8 cellular contexts compared by ENCODE assay signal in genomic region chr6:121436172-121436965, GRCh38. TPM values are rescaled to one million over a fixed set of nuclear protein-coding genes. Genes with fewer than 3 reads are reported as not detected.
DNase-seq lines count a peak whose midpoint lies in the region; ATAC-seq and TF ChIP-seq lines count a peak whose summit lies in the region.

No MANE protein-coding gene starts in this region.

- H3K4me2 ChIP-seq in PC-9: peak overlapping the region; percentile 95

- ATAC-seq in natural killer cell treated with Interleukin-12 subunit alpha and Interleukin-12 subunit beta and Interleukin-15 and Interleukin-18, amount 100 ng/mL, for 72 hours: no peak
- no peak for ATAC-seq in HG03135 (IDR thresholded peaks at IDR 0.05; ENCODE audit: unreplicated experiment)

- CTCF ChIA-PET in BJ (lab: Yijun Ruan, JAX): interaction anchor here (1.2 to 3.8 kb wide), 2 partner anchors 414 to 422 kb away, joined by 3 to 26 read pairs; no protein-coding TSS in a partner anchor
- CTCF ChIA-PET in PC-9 (lab: Charles Lee): interaction anchor here (0.8 kb wide), 1 partner anchor 320 kb away, joined by 8 read pairs; no protein-coding TSS in a partner anchor

- peak overlapping the region; percentile 85 for H2AFZ ChIP-seq in PC-9

- H3K9me2 ChIP-seq in PC-9 (ENCODE audit: insufficient read depth): no peaks in the 10 kb centered on the region

- H3K4me3 ChIP-seq in BJ (ENCODE audit: low read depth, low read length) (peak overlapping the region; percentile 85), PC-9 (peak overlapping the region; percentile 60)

- H3K27me3 Mint-ChIP-seq in endothelial cell (ENCODE audit: unreplicated experiment): peaks cover 6% of the 10 kb centered on the region
- H3K27me3 Mint-ChIP-seq in natural killer cell treated with Interleukin-12 subunit alpha and Interleukin-12 subunit beta and Interleukin-15 and Interleukin-18, amount 100 ng/mL, for 72 hours: peaks cover 24 to 46% of the 10 kb centered on the region in 2 donors

- no peak overlapping the region for H3K27ac ChIP-seq in PC-9

- H3K9me3 Mint-ChIP-seq in endothelial cell (ENCODE audit: unreplicated experiment): no peaks in the 10 kb centered on the region
- no peaks in the 10 kb centered on the region for H3K9me3 Mint-ChIP-seq in natural killer cell treated with Interleukin-12 subunit alpha and Interleukin-12 subunit beta and Interleukin-15 and Interleukin-18, amount 100 ng/mL, for 72 hours

- POLR2A ChIA-PET in BJ (lab: Charles Lee) (no interaction called here), PC-9 (lab: Charles Lee; ENCODE audit: unreplicated experiment) (no interaction called here)

- H3K4me3 Mint-ChIP-seq in endothelial cell (ENCODE audit: unreplicated experiment): peak overlapping the region; percentile 96
- peak overlapping the region; percentile 61 for H3K4me3 Mint-ChIP-seq in natural killer cell treated with Interleukin-12 subunit alpha and Interleukin-12 subunit beta and Interleukin-15 and Interleukin-18, amount 100 ng/mL, for 72 hours

- TF ChIP-seq CTCF in BJ (IDR thresholded peaks at IDR 0.05; ENCODE audit: insufficient read depth, low read depth, low read length) (no peak), PC-9 (conservative IDR thresholded peaks at IDR 0.05) (no peak), endothelial cell (IDR thresholded peaks at IDR 0.05; ENCODE audit: unreplicated experiment) (no peak)

- H4K20me1 ChIP-seq in PC-9 (ENCODE audit: insufficient read depth): no peaks in the 10 kb centered on the region

- no TSS peak for BruUV-seq in PC-9 (replicated peaks; lab: Mats Ljungman, UMichigan)

- H3K36me3 ChIP-seq in BJ (ENCODE audit: control insufficient read depth, insufficient read depth, low read length): no peaks in the 10 kb centered on the region
- no peaks in the 10 kb centered on the region for H3K36me3 ChIP-seq in PC-9 (ENCODE audit: low read depth)

- H3K79me2 ChIP-seq in PC-9 (ENCODE audit: low read depth): no peaks in the 10 kb centered on the region

- H3K9me3 ChIP-seq in PC-9 (ENCODE audit: insufficient read depth, low read depth): no peaks in the 10 kb centered on the region

- DNase-seq in BJ (ENCODE audit: low read depth) (no peak), PC-9 (no peak), endothelial cell (ENCODE audit: low spot score) (no peak), A172 (ENCODE audit: low spot score) (no peak), SK-N-DZ (ENCODE audit: low spot score) (no peak), DMS79 (lab: John Stamatoyannopoulos, UW) (no peak)
- no peak for DNase-seq in natural killer cell treated with Interleukin-12 subunit alpha and Interleukin-12 subunit beta and Interleukin-15 and Interleukin-18, amount 100 ng/mL, for 72 hours (ENCODE audit: low spot score)

- intact Hi-C loops in PC-9 (cut with micrococcal nuclease; ENCODE audit: unreplicated experiment): no loop called here

- H3K27ac Mint-ChIP-seq in endothelial cell (ENCODE audit: unreplicated experiment): peak overlapping the region; percentile 81
- H3K27ac Mint-ChIP-seq in natural killer cell treated with Interleukin-12 subunit alpha and Interleukin-12 subunit beta and Interleukin-15 and Interleukin-18, amount 100 ng/mL, for 72 hours: no peak overlapping the region

- peaks cover 28% of the 10 kb centered on the region for H3K4me1 Mint-ChIP-seq in endothelial cell (ENCODE audit: unreplicated experiment)
- H3K4me1 Mint-ChIP-seq in natural killer cell treated with Interleukin-12 subunit alpha and Interleukin-12 subunit beta and Interleukin-15 and Interleukin-18, amount 100 ng/mL, for 72 hours (ENCODE audit: low read depth in 2 of 2): peaks cover 4 to 5% of the 10 kb centered on the region in 2 donors

- H3K36me3 Mint-ChIP-seq in endothelial cell (ENCODE audit: low read depth, unreplicated experiment): peaks cover 17% of the 10 kb centered on the region
- no peaks in the 10 kb centered on the region for H3K36me3 Mint-ChIP-seq in natural killer cell treated with Interleukin-12 subunit alpha and Interleukin-12 subunit beta and Interleukin-15 and Interleukin-18, amount 100 ng/mL, for 72 hours

- H3F3A ChIP-seq in PC-9 (ENCODE audit: insufficient read depth, low read depth): no peaks in the 10 kb centered on the region

- H3K27me3 ChIP-seq in BJ (ENCODE audit: control insufficient read depth, insufficient read depth, low read length): no peaks in the 10 kb centered on the region
- no peaks in the 10 kb centered on the region for H3K27me3 ChIP-seq in PC-9 (ENCODE audit: insufficient read depth, low read depth)

- no peaks in the 10 kb centered on the region; the same call in 1 of the 2 replicates for H3K4me1 ChIP-seq in PC-9 (replicated peaks; ENCODE audit: insufficient read depth)

RNA-seq across cellular contexts. Expression of gene GJA1, which starts 0.9 kb away (rescaled TPM):
- polyA plus RNA-seq in BJ (2011; rRNA removed): 175 and 306 TPM in 2 replicates
- 105 and 157 TPM in 2 replicates for polyA minus RNA-seq in BJ (2011; rRNA and poly(A)+ RNA removed)
- total RNA-seq in PC-9 (2021) (0.20 TPM in 1 of 2 replicates, not detected in the other), endothelial cell (ENCODE audit: unreplicated experiment) (363 TPM)
- total RNA-seq in natural killer cell treated with Interleukin-12 subunit alpha and Interleukin-12 subunit beta and Interleukin-15 and Interleukin-18, amount 100 ng/mL, for 72 hours: not detected
- 59.4 and 65.3 TPM in 2 replicates for total RNA-seq in A172 (2014; rRNA removed; shearing (Covaris generic))
- polyA plus RNA-seq in SK-N-DZ (2014; cell fraction: cytosol; rRNA removed): 0.22 and 0.32 TPM in 2 replicates
- 0.06 TPM in 1 of 2 replicates, not detected in the other for polyA plus RNA-seq in SK-N-DZ (2014; cell fraction: nucleus; rRNA removed)

Comparison
In these comparisons a context has a peak if more than half of its experiments do, and no peak if none do; other contexts are left out.
1. RNA of gene GJA1, which starts 0.9 kb away (total RNA-seq): 363 TPM in endothelial cell (single experiment) and 59.4 to 65.3 TPM in A172; 0.20 TPM in PC-9 and not detected in natural killer cell treated with Interleukin-12 subunit alpha and Interleukin-12 subunit beta and Interleukin-15 and Interleukin-18, amount 100 ng/mL, for 72 hours; every median in the first group is over 10 times any median in the second.